23 cellular contexts compared by ENCODE assay signal in genomic region chr3:16364963-16365362, GRCh38.
DNase-seq lines count a peak whose midpoint lies in the region; ATAC-seq and TF ChIP-seq lines count a peak whose summit lies in the region.
"Had no signal": no experiment of that assay in that cellular context is flagged by ENCODE, and none has a peak within 500 bp of the region (broad histone marks: within the 10 kb centered on the region; RNA-seq: fewer than 3 reads in every experiment).

No MANE protein-coding gene starts in this region.

- H3K27ac ChIP-seq in OCI-LY1 (ENCODE audit: low read depth, low read length, poor library complexity, severe bottlenecking) (peak overlapping the region; percentile 32), testis (no peak overlapping the region), foreskin keratinocyte (no peak overlapping the region)
- no peak overlapping the region for H3K27ac ChIP-seq in CD4-positive, alpha-beta T cell (ENCODE audit: low read depth, low read length)
- H3K27ac ChIP-seq: BLaER1, RWPE1 had no signal

- peak overlapping the region; percentile 4 for H3K27ac Mint-ChIP-seq in activated T-cell treated with anti-CD3 and anti-CD28 coated beads, Interleukin-2, amount 50 U/mL, for 24 hours
- no peak overlapping the region for H3K27ac Mint-ChIP-seq in CD4-positive, alpha-beta T cell
- H3K27ac Mint-ChIP-seq: GM23338, H9 had no signal

- H3K27me3 Mint-ChIP-seq in activated T-cell treated with anti-CD3 and anti-CD28 coated beads, Interleukin-2, amount 50 U/mL, for 24 hours: no peaks in the 10 kb centered on the region
- H3K27me3 Mint-ChIP-seq in CD4-positive, alpha-beta T cell: no peaks in the 10 kb centered on the region
- H3K27me3 Mint-ChIP-seq: CD4-positive, alpha-beta memory T cell had no signal

- CTCF ChIA-PET in CD4-positive, alpha-beta T cell (lab: Charles Lee): no interaction called here

- no peaks in the 10 kb centered on the region for H3F3A ChIP-seq in OCI-LY1 (ENCODE audit: insufficient read depth, low read length)

- TF ChIP-seq POLR2A in testis (IDR thresholded peaks at IDR 0.05): no peak

- H3K4me3 ChIP-seq in OCI-LY1 (ENCODE audit: low read depth, low read length, poor library complexity, severe bottlenecking) (no peak overlapping the region), testis (no peak overlapping the region)
- H3K4me3 ChIP-seq: BLaER1, GM23338 had no signal

- H3K27me3 ChIP-seq in OCI-LY1 (ENCODE audit: insufficient read depth, low read length) (no peaks in the 10 kb centered on the region), testis (no peaks in the 10 kb centered on the region), foreskin keratinocyte (no peaks in the 10 kb centered on the region)
- no peaks in the 10 kb centered on the region for H3K27me3 ChIP-seq in CD4-positive, alpha-beta T cell (ENCODE audit: control insufficient read depth, insufficient read depth, low read length)
- H3K27me3 ChIP-seq: BLaER1 had no signal

- no peak overlapping the region for H2AFZ ChIP-seq in OCI-LY1 (ENCODE audit: low read length)
- H2AFZ ChIP-seq: GM23338 had no signal

- H3K9me3 ChIP-seq in OCI-LY1 (ENCODE audit: low read length) (no peaks in the 10 kb centered on the region), testis (no peaks in the 10 kb centered on the region)
- no peaks in the 10 kb centered on the region for H3K9me3 ChIP-seq in CD4-positive, alpha-beta T cell (ENCODE audit: control insufficient read depth, low read length)
- H3K9me3 ChIP-seq: BLaER1, Caco-2 had no signal

- peaks cover 100% of the 10 kb centered on the region for H3K36me3 ChIP-seq in OCI-LY1 (ENCODE audit: insufficient read depth, low read length)
- H3K36me3 ChIP-seq in testis (ENCODE audit: low read depth, missing control alignments): no peaks in the 10 kb centered on the region

- H3K36me3 Mint-ChIP-seq in activated T-cell treated with anti-CD3 and anti-CD28 coated beads, Interleukin-2, amount 50 U/mL, for 24 hours (ENCODE audit: low read depth): peaks cover 97% of the 10 kb centered on the region
- H3K36me3 Mint-ChIP-seq in CD4-positive, alpha-beta T cell (ENCODE audit: low read depth): peaks cover 86% of the 10 kb centered on the region

- H3K4me1 ChIP-seq in OCI-LY1 (ENCODE audit: insufficient read depth, low read length, severe bottlenecking): peaks cover 28% of the 10 kb centered on the region
- no peaks in the 10 kb centered on the region for H3K4me1 ChIP-seq in testis
- H3K4me1 ChIP-seq in foreskin keratinocyte: peaks cover 6% of the 10 kb centered on the region

- ATAC-seq in CD4-positive, alpha-beta T cell (ENCODE audit: poor library complexity): no peak
- no peak for ATAC-seq in foreskin keratinocyte
- ATAC-seq: GM23338, HepG2, Panc1 had no signal

- no peaks in the 10 kb centered on the region for H4K20me1 ChIP-seq in OCI-LY1 (ENCODE audit: insufficient read depth, low read length)

- POLR2A ChIA-PET in CD4-positive, alpha-beta T cell (lab: Charles Lee): no interaction called here

- no peaks in the 10 kb centered on the region for H3K9me3 Mint-ChIP-seq in activated T-cell treated with anti-CD3 and anti-CD28 coated beads, Interleukin-2, amount 50 U/mL, for 24 hours
- H3K9me3 Mint-ChIP-seq in CD4-positive, alpha-beta T cell: no peaks in the 10 kb centered on the region
- H3K9me3 Mint-ChIP-seq: CD4-positive, alpha-beta memory T cell; GM23338; H9 had no signal

- H3K9me2 ChIP-seq in OCI-LY1 (ENCODE audit: low read depth, low read length): no peaks in the 10 kb centered on the region

- 85 to 89% methylated on average over 2 of the region's 2 CpGs for WGBS in testis, 2 donors

- H3K4me3 Mint-ChIP-seq in activated T-cell treated with anti-CD3 and anti-CD28 coated beads, Interleukin-2, amount 50 U/mL, for 24 hours: no peak overlapping the region
- H3K4me3 Mint-ChIP-seq in CD4-positive, alpha-beta T cell: no peak overlapping the region
- H3K4me3 Mint-ChIP-seq: CD4-positive, alpha-beta memory T cell; GM23338; H9 had no signal

- TF ChIP-seq CTCF in OCI-LY1 (IDR thresholded peaks at IDR 0.05; ENCODE audit: low read length) (no peak), testis (IDR thresholded peaks at IDR 0.05) (no peak), foreskin keratinocyte (conservative IDR thresholded peaks at IDR 0.05) (no peak)
- no peak for TF ChIP-seq CTCF in CD4-positive, alpha-beta T cell (IDR thresholded peaks at IDR 0.05)

- peaks cover 50% of the 10 kb centered on the region for H3K4me1 Mint-ChIP-seq in activated T-cell treated with anti-CD3 and anti-CD28 coated beads, Interleukin-2, amount 50 U/mL, for 24 hours (ENCODE audit: low read depth)
- H3K4me1 Mint-ChIP-seq in CD4-positive, alpha-beta T cell (ENCODE audit: low read depth): peaks cover 34% of the 10 kb centered on the region

- H3K9ac ChIP-seq in OCI-LY1 (ENCODE audit: low read length): no peak overlapping the region
- H3K9ac ChIP-seq: BLaER1 had no signal

- H3K4me2 ChIP-seq in OCI-LY1 (ENCODE audit: low read length): no peak overlapping the region
- H3K4me2 ChIP-seq: GM23338 had no signal

- intact Hi-C loops in CD4-positive, alpha-beta T cell (cut with DNase I, micrococcal nuclease): no loop called here
- intact Hi-C loops in testis (cut with DNase I; ENCODE audit: low total_unique reads): no loop called here

- 0 out of 2 replicates have a peak, but pooled peaks cover 5% of the 10 kb centered on the region for H3K79me2 ChIP-seq in OCI-LY1 (ENCODE audit: insufficient read depth, low read length)

- DNase-seq in activated T-cell treated with anti-CD3 and anti-CD28 coated beads, Interleukin-2, amount 50 U/mL, for 24 hours: no peak
- no peak for DNase-seq in activated T-cell treated with anti-CD3 and anti-CD28 coated beads, Interleukin-2, amount 50 U/mL, for 48 hours
- DNase-seq in islet precursor cell: peak; percentile 13
- DNase-seq in CD4-positive, alpha-beta T cell: no peak
- DNase-seq in testis: no peak
- no peak for DNase-seq in foreskin keratinocyte
- DNase-seq: Caco-2; CD4-positive, alpha-beta memory T cell; H9; Kasumi-1; NCI-H1092 treated with DMSO at 0.1 percent for 48 hours; NCI-H1436; NCI-H1930; NCI-H446; NCI-H526; NK-92 treated with Interleukin-12 subunit alpha and Interleukin-12 subunit beta, amount 100 ng/mL, for 24 hours; SHP77 had no signal
